ENCODE assay signal across 14 cellular contexts in genomic region chr11:1997755-1998154, GRCh38. TPM values are rescaled to one million over a fixed set of nuclear protein-coding genes. Genes with fewer than 3 reads are reported as not detected.
A peak's percentile ranks its signal among the peaks of the same experiment; 100 is the strongest.
DNase-seq lines count a peak whose midpoint lies in the region; ATAC-seq and TF ChIP-seq lines count a peak whose summit lies in the region.
"Had no signal": no experiment of that assay in that cellular context is flagged by ENCODE, and none has a peak within 500 bp of the region (broad histone marks: within the 10 kb centered on the region; RNA-seq: fewer than 3 reads in every experiment).

Gene H19, minus strand, starts transcription at chr11:1997842.

- TF ChIP-seq CTCF in H9 (conservative IDR thresholded peaks at IDR 0.05) (no peak), left lung (IDR thresholded peaks at IDR 0.05) (no peak), gastrocnemius medialis (IDR thresholded peaks at IDR 0.05 in 4 of 5, conservative IDR thresholded peaks at IDR 0.05 in 1 of 5) (no peak)

- H3K79me2 ChIP-seq in H9 (ENCODE audit: insufficient read depth, low read length) = no peaks in the 10 kb centered on the region

- H3K18ac ChIP-seq in H9 (ENCODE audit: insufficient read length, low read depth, low read length) = no peak within 1 kb of the TSS

- no peak within 1 kb of the TSS for H4K5ac ChIP-seq in H9 (ENCODE audit: insufficient read length, low read depth, low read length)

- no peak within 1 kb of the TSS for H3K56ac ChIP-seq in H9 (ENCODE audit: insufficient read length, low read depth, low read length)

- no peak within 1 kb of the TSS for H2BK20ac ChIP-seq in H9 (ENCODE audit: low read depth, low read length, poor library complexity, severe bottlenecking)

- no peak within 1 kb of the TSS for H2AFZ ChIP-seq in H9 (ENCODE audit: low read length)

- ATAC-seq in left lung = peak; percentile 50
- ATAC-seq in gastrocnemius medialis = peak; percentile 37 to 41
- ATAC-seq in GM21423 (IDR thresholded peaks at IDR 0.05; ENCODE audit: unreplicated experiment) = no peak
- ATAC-seq in GM21360 (IDR thresholded peaks at IDR 0.05; ENCODE audit: unreplicated experiment) = no peak
- ATAC-seq in GM21367 (IDR thresholded peaks at IDR 0.05; ENCODE audit: unreplicated experiment) = no peak

- no peak within 1 kb of the TSS for H3K14ac ChIP-seq in H9 (ENCODE audit: insufficient read depth, low read length)

- no peak within 1 kb of the TSS for H3K9ac ChIP-seq in H9 (ENCODE audit: extremely low read depth, insufficient read length, low read length)

- in situ Hi-C loops in gastrocnemius medialis (cut with MboI; ENCODE audit: low sequenced_read_pairs in 4 of 4) = no loop called here

- H2BK12ac ChIP-seq in H9 (ENCODE audit: insufficient read length, low read depth, low read length) = no peak within 1 kb of the TSS

- WGBS in H9 (ENCODE audit: extremely low coverage, insufficient read length, low lambda C conversion rate) = no CpG with 5 or more reads among the region's 14 CpGs
- WGBS in esophagus, 2 donors = no CpG with 5 or more reads among the region's 14 CpGs

- H3K79me1 ChIP-seq in H9 (ENCODE audit: insufficient read depth, low read depth, low read length, poor library complexity, severe bottlenecking) = no peaks in the 10 kb centered on the region

- no peak within 1 kb of the TSS for H4K8ac ChIP-seq in H9 (replicated peaks; ENCODE audit: insufficient read length, low read depth, low read length)

- H4K20me1 ChIP-seq in H9 (ENCODE audit: control insufficient read depth, insufficient read depth, insufficient read length) = no peaks in the 10 kb centered on the region

- H3K27ac ChIP-seq in H9 (ENCODE audit: insufficient read length, low read depth, low read length) = no peak within 1 kb of the TSS
- no peak within 1 kb of the TSS for H3K27ac ChIP-seq in esophagus (ENCODE audit: low read depth in 2 of 2, low read length in 1 of 2)
- no peak within 1 kb of the TSS for H3K27ac ChIP-seq in left lung
- no peak within 1 kb of the TSS for H3K27ac ChIP-seq in gastrocnemius medialis

- H3K27ac Mint-ChIP-seq in H9 = no peak within 1 kb of the TSS
- H3K27ac Mint-ChIP-seq: IgD-negative memory B cell had no signal

- intact Hi-C loops in left lung (cut with DNase I) = no loop called here
- intact Hi-C loops in gastrocnemius medialis (cut with DNase I; ENCODE audit: low total_unique reads) = no loop called here

- H3K27me3 Mint-ChIP-seq in H9 (ENCODE audit: low read depth) = no peaks in the 10 kb centered on the region
- H3K27me3 Mint-ChIP-seq: IgD-negative memory B cell had no signal

- H3K4me2 ChIP-seq in H9 (ENCODE audit: insufficient read depth, insufficient read length, low read length) = no peak within 1 kb of the TSS

- DNase-seq in H9 (no peak), left lung (no peak), gastrocnemius medialis (no peak), SW480 (ENCODE audit: low spot score) (no peak)
- DNase-seq: activated CD8-positive, alpha-beta memory T cell treated with anti-CD3 and anti-CD28 coated beads for 24 hours; activated gamma-delta T cell treated with Interleukin-2 at 50 U/mL for 16 hours; caudate nucleus; NCI-H1436; NCI-H510A had no signal

- H3K27me3 ChIP-seq in H9 (ENCODE audit: insufficient read depth, low read length) (no peaks in the 10 kb centered on the region), esophagus (ENCODE audit: control insufficient read depth in 1 of 2, insufficient read depth in 2 of 2, low read length in 2 of 2) (no peaks in the 10 kb centered on the region), left lung (no peaks in the 10 kb centered on the region), gastrocnemius medialis (no peaks in the 10 kb centered on the region)

- H2BK15ac ChIP-seq in H9 (ENCODE audit: low read depth, low read length) = no peak within 1 kb of the TSS

- H3K9me3 ChIP-seq in H9 (ENCODE audit: control insufficient read depth, low read depth, low read length) (no peaks in the 10 kb centered on the region), esophagus (ENCODE audit: control insufficient read depth in 2 of 2, insufficient read depth in 1 of 2, low read depth in 1 of 2, low read length in 1 of 2) (no peaks in the 10 kb centered on the region), left lung (no peaks in the 10 kb centered on the region), gastrocnemius medialis (no peaks in the 10 kb centered on the region)

- TF ChIP-seq POLR2A in gastrocnemius medialis (IDR thresholded peaks at IDR 0.05) = no peak

- no peaks in the 10 kb centered on the region for H3K4me1 Mint-ChIP-seq in H9
- H3K4me1 Mint-ChIP-seq: IgD-negative memory B cell had no signal

- H3T11ph ChIP-seq in H9 (ENCODE audit: low read length) = no peak within 1 kb of the TSS

- no peak within 1 kb of the TSS for H3K23ac ChIP-seq in H9 (ENCODE audit: insufficient read length, low read depth, low read length)

- no peaks in the 10 kb centered on the region for H3K4me1 ChIP-seq in H9 (ENCODE audit: insufficient read depth, low read length)
- H3K4me1 ChIP-seq in esophagus (ENCODE audit: control insufficient read depth in 2 of 2, insufficient read depth in 2 of 2, low read length in 1 of 2) = no peaks in the 10 kb centered on the region
- no peaks in the 10 kb centered on the region for H3K4me1 ChIP-seq in left lung
- H3K4me1 ChIP-seq in gastrocnemius medialis = no peaks in the 10 kb centered on the region

- no peaks in the 10 kb centered on the region for H3K23me2 ChIP-seq in H9 (ENCODE audit: insufficient read length, low read depth, low read length, poor library complexity, severe bottlenecking)

- no peak within 1 kb of the TSS for H3K4me3 Mint-ChIP-seq in H9
- H3K4me3 Mint-ChIP-seq: IgD-negative memory B cell had no signal

- no peak within 1 kb of the TSS for H4K91ac ChIP-seq in H9 (ENCODE audit: insufficient read length, low read depth, low read length)

- H2BK120ac ChIP-seq in H9 (ENCODE audit: low read depth, low read length, poor library complexity, severe bottlenecking) = no peak within 1 kb of the TSS

- no peak within 1 kb of the TSS for H3K4ac ChIP-seq in H9 (ENCODE audit: low read depth, low read length)

- H3K36me3 ChIP-seq in esophagus (ENCODE audit: control insufficient read depth in 2 of 2, insufficient read depth in 2 of 2, low read length in 1 of 2) = no peaks in the 10 kb centered on the region
- H3K36me3 ChIP-seq in left lung = no peaks in the 10 kb centered on the region
- no peaks in the 10 kb centered on the region for H3K36me3 ChIP-seq in gastrocnemius medialis

- no peaks in the 10 kb centered on the region for H3K36me3 Mint-ChIP-seq in H9 (ENCODE audit: insufficient read depth in 1 of 3, low read depth in 3 of 3)
- H3K36me3 Mint-ChIP-seq: IgD-negative memory B cell had no signal

- H3K4me3 ChIP-seq in esophagus (ENCODE audit: low read depth in 1 of 2, low read length in 2 of 2) (no peak within 1 kb of the TSS), left lung (no peak within 1 kb of the TSS), gastrocnemius medialis (no peak within 1 kb of the TSS)

- H2AK5ac ChIP-seq in H9 (ENCODE audit: insufficient read length, low read length) = no peak within 1 kb of the TSS

- H2BK5ac ChIP-seq in H9 (ENCODE audit: insufficient read length, low read length) = no peak within 1 kb of the TSS

- no peaks in the 10 kb centered on the region for H3K9me3 Mint-ChIP-seq in H9
- H3K9me3 Mint-ChIP-seq: IgD-negative memory B cell had no signal

RNA-seq across cellular contexts. Expression of gene H19, which starts in this region (rescaled TPM):
- total RNA-seq in H9 (2021) (10.7 TPM in 2 replicates), left lung (100 to 1,000 TPM; 119 to 193 TPM), gastrocnemius medialis (1,000 to 10,000 TPM; 1,088 to 2,877 (median 2,059) TPM)
- polyA plus RNA-seq in esophagus = 100 to 1,000 TPM in 1 of 2 donors, 10 to 100 TPM in 1; 47.6 to 177 TPM
- polyA plus RNA-seq: IgD-negative memory B cell had no signal

Comparison
In these comparisons a context has a peak if more than half of its experiments do, and no peak if none do; other contexts are left out.
1. RNA of gene H19 (total RNA-seq): 1,088 to 2,877 TPM in gastrocnemius medialis and 119 to 193 TPM in left lung; 10.7 TPM in H9; every median in the first group is over 10 times any median in the second.
2. RNA of gene H19 (total RNA-seq): 1,088 to 2,877 TPM in gastrocnemius medialis; 119 to 193 TPM in left lung; every median in the first group is over 4 times any median in the second.
3. ATAC-seq: peak in left lung (single experiment) and gastrocnemius medialis (2 of 2); none in GM21423 (single experiment), GM21360 (single experiment) and GM21367 (single experiment).